10 cellular contexts compared by ENCODE assay signal in genomic region chr17:19546289-19547065, GRCh38. TPM values are rescaled to one million over a fixed set of nuclear protein-coding genes. Genes with fewer than 3 reads are reported as not detected.
DNase-seq lines count a peak whose midpoint lies in the region; ATAC-seq, FAIRE-seq and TF ChIP-seq lines count a peak whose summit lies in the region.
"Had no signal": no experiment of that assay in that cellular context is flagged by ENCODE, and none has a peak within 500 bp of the region (broad histone marks: within the 10 kb centered on the region; RNA-seq: fewer than 3 reads in every experiment).

No MANE protein-coding gene starts in this region.

- no peaks in the 10 kb centered on the region for H3F3A ChIP-seq in SK-N-SH (replicated peaks; ENCODE audit: insufficient read depth)

- H3K27ac ChIP-seq in SK-N-SH (ENCODE audit: low read depth in 2 of 2, low read length in 1 of 2) (no peak overlapping the region), VCaP (no peak overlapping the region), thoracic aorta (no peak overlapping the region)

- H3K4me1 ChIP-seq in SK-N-SH (ENCODE audit: control insufficient read depth in 1 of 2, insufficient read depth in 2 of 2, low read depth in 1 of 2, low read length in 1 of 2) (no peaks in the 10 kb centered on the region), thoracic aorta (ENCODE audit: control insufficient read depth in 1 of 2, low read depth in 2 of 2) (peaks cover 7 to 26% of the 10 kb centered on the region in 2 donors)

- DNase-seq in SK-N-SH (no peak), left kidney (ENCODE audit: low read depth, low spot score) (peak; percentile 27), thoracic aorta (ENCODE audit: low spot score) (no peak), NK-92 (lab: John Stamatoyannopoulos, UW; ENCODE audit: unreplicated experiment) (no peak), H54 (ENCODE audit: insufficient read length, low spot score) (no peak)
- DNase-seq: foreskin fibroblast; stimulated activated naive CD8-positive, alpha-beta T cell treated with anti-CD3 and anti-CD28 coated beads, Interleukin-15, Interleukin-2, amounts not matched to agents 100 U/mL and 50 U/mL, for 24 hours had no signal

- CTCF ChIA-PET in SK-N-SH (lab: Yijun Ruan, JAX) = interaction anchor here (0.6 to 1.9 kb wide), 4 partner anchors 9 to 60 kb away, joined by 3 to 6 read pairs (median 3); no protein-coding TSS in a partner anchor

- no peak for TF ChIP-seq EP300 in SK-N-SH (IDR thresholded peaks at IDR 0.05; ENCODE audit: borderline replicate concordance in 1 of 2, low read depth in 1 of 2, low read length in 1 of 2)

- POLR2A ChIA-PET in SK-N-SH (lab: Yijun Ruan, JAX) = no interaction called here

- H3K36me3 ChIP-seq in SK-N-SH (replicated peaks in 1 of 2; ENCODE audit: control insufficient read depth in 1 of 2, insufficient read depth in 2 of 2, low read length in 1 of 2) (no peaks in the 10 kb centered on the region), thoracic aorta (no peaks in the 10 kb centered on the region)

- no peaks in the 10 kb centered on the region for H3K27me3 ChIP-seq in SK-N-SH (ENCODE audit: insufficient read depth)
- H3K27me3 ChIP-seq in thoracic aorta (replicated peaks; ENCODE audit: insufficient read depth) = no peaks in the 10 kb centered on the region

- no peak for FAIRE-seq in H54 (lab: Jason Lieb, UNC)

- no peak for TF ChIP-seq RAD21 in SK-N-SH (IDR thresholded peaks at IDR 0.05; ENCODE audit: low read length)

- no peaks in the 10 kb centered on the region for H3K9me2 ChIP-seq in SK-N-SH

- no peak for TF ChIP-seq POLR2A in H54 (IDR thresholded peaks at IDR 0.05; ENCODE audit: low read depth, low read length)

- H3K9me3 ChIP-seq in SK-N-SH (no peaks in the 10 kb centered on the region), thoracic aorta (no peaks in the 10 kb centered on the region)

- 59% methylated on average over 6 of the region's 6 CpGs for WGBS in SK-N-SH (ENCODE audit: low lambda C conversion rate)

- no peaks in the 10 kb centered on the region for H3K79me2 ChIP-seq in SK-N-SH (ENCODE audit: insufficient read depth)

- no peaks in the 10 kb centered on the region for H4K20me1 ChIP-seq in SK-N-SH (ENCODE audit: insufficient read depth)

- H3K4me3 ChIP-seq in SK-N-SH (ENCODE audit: low read depth in 2 of 2, low read length in 1 of 2) (no peak overlapping the region), thoracic aorta (no peak overlapping the region)

- peak; percentile 40; the same call in 1 of the 3 replicates for ATAC-seq in SK-N-SH treated with all-trans-retinoic acid at 6 μM for 48 hours
- no peak for ATAC-seq in thoracic aorta (ENCODE audit: insufficient number of reproducible peaks, low FRiP score, low read depth)
- ATAC-seq in GM21423 (IDR thresholded peaks at IDR 0.05; ENCODE audit: unreplicated experiment) = no peak
- ATAC-seq: stimulated activated naive CD8-positive, alpha-beta T cell treated with anti-CD3 and anti-CD28 coated beads, Interleukin-15, Interleukin-2, amounts not matched to agents 100 U/mL and 50 U/mL, for 24 hours had no signal

- no peak overlapping the region for H2AFZ ChIP-seq in SK-N-SH (ENCODE audit: low read depth)

- H3K4me2 ChIP-seq in SK-N-SH = no peak overlapping the region

- no peak; the same call in 1 of the 2 replicates for TF ChIP-seq CTCF in SK-N-SH (IDR thresholded peaks at IDR 0.05)
- TF ChIP-seq CTCF in VCaP (conservative IDR thresholded peaks at IDR 0.05) = peak; percentile 59
- TF ChIP-seq CTCF in thoracic aorta (IDR thresholded peaks at IDR 0.05) = peak; percentile 28

- H3K9ac ChIP-seq in SK-N-SH = no peak overlapping the region

TF ChIP-seq in SK-N-SH treated with all-trans-retinoic acid at 6 μM for 48 hours, 23 proteins besides CTCF, POLR2A, EP300 and RAD21:
- no peak for TF ChIP-seq TOX (CRISPR knock-in tag; IDR thresholded peaks at IDR 0.05; ENCODE audit: borderline replicate concordance)
- no peak for TF ChIP-seq CSDC2 (CRISPR knock-in tag; IDR thresholded peaks at IDR 0.05)
- TF ChIP-seq, protein P1, sequence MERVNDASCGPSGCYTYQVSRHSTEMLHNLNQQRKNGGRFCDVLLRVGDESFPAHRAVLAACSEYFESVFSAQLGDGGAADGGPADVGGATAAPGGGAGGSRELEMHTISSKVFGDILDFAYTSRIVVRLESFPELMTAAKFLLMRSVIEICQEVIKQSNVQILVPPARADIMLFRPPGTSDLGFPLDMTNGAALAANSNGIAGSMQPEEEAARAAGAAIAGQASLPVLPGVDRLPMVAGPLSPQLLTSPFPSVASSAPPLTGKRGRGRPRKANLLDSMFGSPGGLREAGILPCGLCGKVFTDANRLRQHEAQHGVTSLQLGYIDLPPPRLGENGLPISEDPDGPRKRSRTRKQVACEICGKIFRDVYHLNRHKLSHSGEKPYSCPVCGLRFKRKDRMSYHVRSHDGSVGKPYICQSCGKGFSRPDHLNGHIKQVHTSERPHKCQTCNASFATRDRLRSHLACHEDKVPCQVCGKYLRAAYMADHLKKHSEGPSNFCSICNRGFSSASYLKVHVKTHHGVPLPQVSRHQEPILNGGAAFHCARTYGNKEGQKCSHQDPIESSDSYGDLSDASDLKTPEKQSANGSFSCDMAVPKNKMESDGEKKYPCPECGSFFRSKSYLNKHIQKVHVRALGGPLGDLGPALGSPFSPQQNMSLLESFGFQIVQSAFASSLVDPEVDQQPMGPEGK (CRISPR knock-in tag; IDR thresholded peaks at IDR 0.05; ENCODE audit: borderline replicate concordance) = no peak
- no peak for TF ChIP-seq ZNF565 (CRISPR knock-in tag; conservative IDR thresholded peaks at IDR 0.05; ENCODE audit: low read depth)

TF ChIP-seq in SK-N-SH, 30 proteins besides CTCF, POLR2A, EP300 and RAD21:
- TF ChIP-seq USF2 (IDR thresholded peaks at IDR 0.05; ENCODE audit: borderline replicate concordance, low read depth, low read length) = no peak
- no peak for TF ChIP-seq RXRA (IDR thresholded peaks at IDR 0.05; ENCODE audit: borderline replicate concordance, low read depth)
- TF ChIP-seq RCOR1 (IDR thresholded peaks at IDR 0.05; ENCODE audit: low read length) = no peak
- TF ChIP-seq, protein P2, sequence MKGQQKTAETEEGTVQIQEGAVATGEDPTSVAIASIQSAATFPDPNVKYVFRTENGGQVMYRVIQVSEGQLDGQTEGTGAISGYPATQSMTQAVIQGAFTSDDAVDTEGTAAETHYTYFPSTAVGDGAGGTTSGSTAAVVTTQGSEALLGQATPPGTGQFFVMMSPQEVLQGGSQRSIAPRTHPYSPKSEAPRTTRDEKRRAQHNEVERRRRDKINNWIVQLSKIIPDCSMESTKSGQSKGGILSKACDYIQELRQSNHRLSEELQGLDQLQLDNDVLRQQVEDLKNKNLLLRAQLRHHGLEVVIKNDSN (IDR thresholded peaks at IDR 0.05; ENCODE audit: borderline replicate concordance, low read depth) = no peak
- no peak for TF ChIP-seq SMC3 (IDR thresholded peaks at IDR 0.05; ENCODE audit: low read depth, low read length)
- no peak for TF ChIP-seq REST (IDR thresholded peaks at IDR 0.05; ENCODE audit: low read depth, low read length)
- no peak for TF ChIP-seq TAF1 (IDR thresholded peaks at IDR 0.05; ENCODE audit: borderline replicate concordance, low read depth, low read length)

RNA-seq across cellular contexts. Expression of gene SLC47A1, which starts 12.8 kb away (rescaled TPM):
- polyA plus RNA-seq in SK-N-SH (2012; rRNA removed) = 3.5 and 4.4 TPM in 2 replicates
- polyA plus RNA-seq in SK-N-SH (2012; cell fraction: cytosol; rRNA removed) = 2.2 and 2.6 TPM in 2 replicates
- polyA plus RNA-seq in SK-N-SH (2012; cell fraction: nucleus; rRNA removed) = 4.6 and 6.1 TPM in 2 replicates
- total RNA-seq in thoracic aorta = 10 to 100 TPM in 1 of 2 donors, 1 to 10 TPM in 1; 4.1 to 17.0 TPM
